In genomic region chr11:46108752-46109151, GRCh38 we compare ENCODE assay signal across 29 cellular contexts.
"Had no signal": no experiment of that assay in that cellular context is flagged by ENCODE, and none has a peak within 500 bp of the region (broad histone marks: within the 10 kb centered on the region; RNA-seq: fewer than 3 reads in every experiment).

No MANE protein-coding gene starts in this region.

- ATAC-seq: effector memory CD8-positive, alpha-beta T cell; esophagus mucosa; foreskin keratinocyte; gastrocnemius medialis; gastroesophageal sphincter; heart left ventricle; heart right ventricle had no signal

- H3K4me3 ChIP-seq: colonic mucosa, coronary artery, dorsolateral prefrontal cortex, esophagus muscularis mucosa, esophagus squamous epithelium, gastrocnemius medialis, gastroesophageal sphincter, heart left ventricle, heart right ventricle had no signal

- H3K36me3 ChIP-seq: colonic mucosa, esophagus muscularis mucosa, esophagus squamous epithelium, gastrocnemius medialis, gastroesophageal sphincter, heart left ventricle, heart right ventricle had no signal

- H3K27ac ChIP-seq: colonic mucosa, coronary artery, epithelial cell of prostate, esophagus muscularis mucosa, esophagus squamous epithelium, foreskin keratinocyte, gastrocnemius medialis, gastroesophageal sphincter, heart left ventricle, heart right ventricle had no signal

- H3K27me3 Mint-ChIP-seq: dendritic cell treated with granulocyte-macrophage colony-stimulating factor and Interleukin-4, amounts not matched to agents 40 ng/mL and 50 ng/mL, for 4 days; effector memory CD8-positive, alpha-beta T cell had no signal

- FAIRE-seq: colon, endometrium, endothelial cell of umbilical vein, frontal cortex had no signal

- H3K27ac Mint-ChIP-seq: dendritic cell treated with granulocyte-macrophage colony-stimulating factor and Interleukin-4, amounts not matched to agents 40 ng/mL and 50 ng/mL, for 4 days; effector memory CD8-positive, alpha-beta T cell; endodermal cell had no signal

- H3K9me3 Mint-ChIP-seq: dendritic cell treated with granulocyte-macrophage colony-stimulating factor and Interleukin-4, amounts not matched to agents 40 ng/mL and 50 ng/mL, for 4 days; effector memory CD8-positive, alpha-beta T cell; endodermal cell had no signal

- H3K4me1 ChIP-seq: colonic mucosa, foreskin keratinocyte had no signal

- DNase-seq: colonic mucosa; cortex of kidney; dermis blood vessel endothelial cell; dorsolateral prefrontal cortex; effector CD4-positive, alpha-beta T cell; effector CD8-positive, alpha-beta T cell; effector memory CD4-positive, alpha-beta T cell; effector memory CD8-positive, alpha-beta T cell; endodermal cell; erythroblast; esophagus squamous epithelium; foreskin fibroblast; foreskin keratinocyte; foreskin melanocyte; gastrocnemius medialis; glutamatergic neuron; head of caudate nucleus; heart left ventricle; heart right ventricle had no signal

- H3K9me3 ChIP-seq: colonic mucosa, esophagus muscularis mucosa, esophagus squamous epithelium, gastrocnemius medialis, gastroesophageal sphincter, heart left ventricle, heart right ventricle had no signal

- H3K4me3 Mint-ChIP-seq: dendritic cell treated with granulocyte-macrophage colony-stimulating factor and Interleukin-4, amounts not matched to agents 40 ng/mL and 50 ng/mL, for 4 days; effector memory CD8-positive, alpha-beta T cell; endodermal cell had no signal

- H3K27me3 ChIP-seq: colonic mucosa, dorsolateral prefrontal cortex, esophagus muscularis mucosa, esophagus squamous epithelium, foreskin keratinocyte, gastrocnemius medialis, gastroesophageal sphincter, heart left ventricle, heart right ventricle had no signal
